13 cellular contexts compared by ENCODE assay signal in the genomic region with DNA sequence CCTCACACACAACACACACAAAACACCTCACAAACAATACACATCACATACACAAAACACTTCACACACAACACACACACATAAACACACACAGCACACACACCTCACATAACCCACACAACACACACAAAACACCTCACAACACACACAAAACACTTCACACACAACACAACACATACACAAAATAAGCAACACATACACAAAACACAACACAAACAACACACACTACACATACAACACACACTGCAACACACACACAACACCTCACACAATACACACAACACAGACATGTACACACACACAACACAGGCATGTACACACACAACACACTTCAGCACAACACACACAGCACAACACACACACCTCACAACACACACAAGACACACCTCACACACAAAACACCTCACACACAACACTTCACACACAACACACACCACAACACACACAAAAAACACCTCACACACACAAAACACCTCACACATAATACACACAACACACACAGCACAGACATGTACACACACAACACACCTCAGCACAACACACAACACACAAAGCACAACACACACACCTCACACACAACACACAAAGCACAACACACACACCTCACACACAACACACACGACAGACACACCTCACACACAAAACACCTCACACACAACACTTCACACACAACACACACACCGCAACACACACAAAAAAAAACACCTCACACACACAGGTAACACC.
DNase-seq lines count a peak whose midpoint lies in the region; ATAC-seq, FAIRE-seq and TF ChIP-seq lines count a peak whose summit lies in the region.
"Had no signal": no experiment of that assay in that cellular context is flagged by ENCODE, and none has a peak within 500 bp of the region (broad histone marks: within the 10 kb centered on the region; RNA-seq: fewer than 3 reads in every experiment).

No MANE protein-coding gene starts in this region.

- H3K9me3 Mint-ChIP-seq in astrocyte (ENCODE audit: unreplicated experiment) = no peaks in the 10 kb centered on the region
- H3K9me3 Mint-ChIP-seq: T-helper 2 cell treated with Interferon-gamma antibody and Interleukin-4, amounts not matched to agents 5 μg/mL and 100 μg/mL, for 36 hours had no signal

- H3K4me1 Mint-ChIP-seq in astrocyte (ENCODE audit: low read depth, unreplicated experiment) = peaks cover 41% of the 10 kb centered on the region

- peak overlapping the region; percentile 66 for H3K4me2 ChIP-seq in astrocyte (ENCODE audit: low read length)

- H3K27ac ChIP-seq in astrocyte (ENCODE audit: low read depth, low read length) (no peak overlapping the region), mucosa of rectum (ENCODE audit: low read depth in 2 of 2, low read length in 2 of 2) (peak overlapping the region; percentile 79 to 84), upper lobe of right lung (peak overlapping the region; percentile 78)
- H3K27ac ChIP-seq: epithelial cell of prostate had no signal

- H4K20me1 ChIP-seq in astrocyte (ENCODE audit: insufficient read depth, low read length) = peaks cover 36% of the 10 kb centered on the region

- peak; percentile 71 for FAIRE-seq in astrocyte (lab: Jason Lieb, UNC)

- H3K9ac ChIP-seq in astrocyte (ENCODE audit: low read length) (peak overlapping the region; percentile 13), mucosa of rectum (ENCODE audit: low read depth in 1 of 2, low read length in 2 of 2) (peak overlapping the region; percentile 20 to 67)

- no peaks in the 10 kb centered on the region for H3K27me3 Mint-ChIP-seq in astrocyte (ENCODE audit: low read depth, unreplicated experiment)

- DNase-seq in LHCN-M2 (ENCODE audit: low read depth) = peak; percentile 46
- DNase-seq in astrocyte (ENCODE audit: low read depth) = peak; percentile 31
- no peak for DNase-seq in upper lobe of right lung
- DNase-seq in NCI-H2196 treated with DMSO at 0.1 percent for 48 hours (lab: John Stamatoyannopoulos, UW; ENCODE audit: unreplicated experiment) = no peak
- DNase-seq in stimulated activated naive CD4-positive, alpha-beta T cell (lab: John Stamatoyannopoulos, UW) = no peak
- DNase-seq: activated gamma-delta T cell treated with Interleukin-2 at 50 U/mL for 16 hours, NCI-H1105, NCI-H446 treated with DMSO at 0.1 percent for 48 hours had no signal

- H3K9me3 ChIP-seq in astrocyte (ENCODE audit: insufficient read depth, low read depth, low read length) (no peaks in the 10 kb centered on the region), mucosa of rectum (ENCODE audit: control insufficient read depth in 2 of 2, low read length in 2 of 2) (no peaks in the 10 kb centered on the region), upper lobe of right lung (no peaks in the 10 kb centered on the region)

- ATAC-seq in upper lobe of right lung (no peak), GM21723 (IDR thresholded peaks at IDR 0.05; ENCODE audit: unreplicated experiment) (no peak)

- H3K4me3 Mint-ChIP-seq in astrocyte (ENCODE audit: unreplicated experiment) = no peak overlapping the region
- H3K4me3 Mint-ChIP-seq: activated CD8-positive, alpha-beta T cell treated with anti-CD3 and anti-CD28 coated beads, Interleukin-2, amount 10 ng/mL, durations not matched to agents 7 days and 5 days; T-helper 2 cell treated with Interferon-gamma antibody and Interleukin-4, amounts not matched to agents 5 μg/mL and 100 μg/mL, for 36 hours had no signal

- H3K79me2 ChIP-seq in astrocyte (ENCODE audit: insufficient read depth, low read length) = peaks cover 43% of the 10 kb centered on the region

- no peak overlapping the region for H2AFZ ChIP-seq in astrocyte (ENCODE audit: low read depth, low read length)

- H3K27me3 ChIP-seq in astrocyte (ENCODE audit: insufficient read depth, low read length) (no peaks in the 10 kb centered on the region), mucosa of rectum (ENCODE audit: control insufficient read depth in 2 of 2, insufficient read depth in 2 of 2, low read length in 2 of 2) (no peaks in the 10 kb centered on the region), upper lobe of right lung (no peaks in the 10 kb centered on the region)

- H3K27ac Mint-ChIP-seq in astrocyte (ENCODE audit: unreplicated experiment) = no peak overlapping the region
- H3K27ac Mint-ChIP-seq: activated CD8-positive, alpha-beta T cell treated with anti-CD3 and anti-CD28 coated beads, Interleukin-2, amount 10 ng/mL, durations not matched to agents 7 days and 5 days; T-helper 2 cell treated with Interferon-gamma antibody and Interleukin-4, amounts not matched to agents 5 μg/mL and 100 μg/mL, for 36 hours had no signal

- H3K4me1 ChIP-seq in astrocyte (ENCODE audit: insufficient read depth, low read length) = peaks cover 24% of the 10 kb centered on the region
- peaks cover 46 to 60% of the 10 kb centered on the region in 2 donors for H3K4me1 ChIP-seq in mucosa of rectum (ENCODE audit: control insufficient read depth in 2 of 2, insufficient read depth in 2 of 2, low read length in 2 of 2)
- H3K4me1 ChIP-seq in upper lobe of right lung = peaks cover 46% of the 10 kb centered on the region

- intact Hi-C loops in upper lobe of right lung (cut with DNase I) = no loop called here

- H3K36me3 Mint-ChIP-seq in astrocyte (ENCODE audit: low read depth, unreplicated experiment) = peaks cover 13% of the 10 kb centered on the region

- no peak for TF ChIP-seq CTCF in astrocyte (IDR thresholded peaks at IDR 0.05; ENCODE audit: insufficient read depth, low read depth, low read length)
- TF ChIP-seq CTCF in upper lobe of right lung (IDR thresholded peaks at IDR 0.05) = no peak

- H3K36me3 ChIP-seq in astrocyte (ENCODE audit: insufficient read depth, low read length) (no peaks in the 10 kb centered on the region), mucosa of rectum (ENCODE audit: control insufficient read depth in 2 of 2, insufficient read depth in 2 of 2, low read length in 2 of 2) (peaks cover 0 to 2% of the 10 kb centered on the region in 2 donors), upper lobe of right lung (no peaks in the 10 kb centered on the region)

- H3K4me3 ChIP-seq in astrocyte (ENCODE audit: insufficient read depth, low read depth, low read length) = no peak overlapping the region
- peak overlapping the region in 1 of 2 donors; percentile 49 for H3K4me3 ChIP-seq in mucosa of rectum (ENCODE audit: low read length in 2 of 2)
- no peak overlapping the region for H3K4me3 ChIP-seq in upper lobe of right lung

Comparison
In these comparisons a context has a peak if more than half of its experiments do, and no peak if none do; other contexts are left out.
1. DNase-seq: peak in LHCN-M2 (single experiment) and astrocyte (single experiment); none in upper lobe of right lung (single experiment), NCI-H2196 treated with DMSO at 0.1 percent for 48 hours (single experiment) and stimulated activated naive CD4-positive, alpha-beta T cell (0 of 6).